ENCODE assay signal across 8 cellular contexts in genomic region chr6:145967549-145967948, GRCh38.
"Had no signal": no experiment of that assay in that cellular context is flagged by ENCODE, and none has a peak within 500 bp of the region (broad histone marks: within the 10 kb centered on the region; RNA-seq: fewer than 3 reads in every experiment).

No MANE protein-coding gene starts in this region.

- DNase-seq: H9, HCEC 1CT, KG1 had no signal

- H3K4me3 ChIP-seq: GM23338 had no signal

- H2AFZ ChIP-seq: GM23338 had no signal

- H3K4me3 Mint-ChIP-seq: GM23338, H9 had no signal

- ATAC-seq: GM23338 had no signal

- FAIRE-seq: H1, H54, HTR-8/SVneo had no signal

- H3K36me3 Mint-ChIP-seq: IgD-negative memory B cell had no signal

- H3K4me2 ChIP-seq: GM23338 had no signal

- H3K27ac Mint-ChIP-seq: GM23338, H9 had no signal

- H3K27me3 Mint-ChIP-seq: IgD-negative memory B cell had no signal

- H3K9me3 Mint-ChIP-seq: H9 had no signal
